15 cellular contexts compared by ENCODE assay signal in the genomic region with DNA sequence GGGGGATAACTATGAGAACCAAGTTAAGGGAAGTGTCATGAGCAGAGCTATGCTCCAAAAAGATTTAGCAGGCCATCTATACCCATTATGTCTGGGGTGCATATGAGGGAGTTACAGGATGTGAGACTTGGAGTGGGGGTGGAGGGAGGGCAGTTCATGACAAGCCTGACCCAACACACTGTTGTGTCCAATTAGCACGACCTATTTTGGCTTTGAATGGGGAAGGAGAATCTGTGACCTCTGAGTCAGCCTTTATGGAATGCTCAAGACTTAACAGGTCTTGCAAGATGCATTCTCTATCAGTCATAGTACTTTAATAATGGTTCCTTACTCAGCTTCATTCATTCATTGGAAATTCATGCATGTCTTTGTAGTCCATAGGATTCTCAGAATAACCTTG.
A peak's percentile ranks its signal among the peaks of the same experiment; 100 is the strongest.
DNase-seq lines count a peak whose midpoint lies in the region; ATAC-seq, FAIRE-seq and TF ChIP-seq lines count a peak whose summit lies in the region.
"Had no signal": no experiment of that assay in that cellular context is flagged by ENCODE, and none has a peak within 500 bp of the region (broad histone marks: within the 10 kb centered on the region; RNA-seq: fewer than 3 reads in every experiment).

No MANE protein-coding gene starts in this region.

- peaks cover 5% of the 10 kb centered on the region for H3K4me1 Mint-ChIP-seq in nephron progenitor cell
- H3K4me1 Mint-ChIP-seq: natural killer cell had no signal

- H3K36me3 ChIP-seq in skeletal muscle satellite cell (ENCODE audit: insufficient read depth, low read length) = no peaks in the 10 kb centered on the region
- H3K36me3 ChIP-seq: right atrium auricular region had no signal

- H3K9me3 ChIP-seq in skeletal muscle satellite cell (replicated peaks; ENCODE audit: low read length) = no peaks in the 10 kb centered on the region
- H3K9me3 ChIP-seq: right atrium auricular region had no signal

- H3K27me3 Mint-ChIP-seq in nephron progenitor cell (ENCODE audit: low read depth, poor library complexity) = no peaks in the 10 kb centered on the region

- H3K27me3 ChIP-seq in skeletal muscle satellite cell (ENCODE audit: control insufficient read depth, insufficient read depth, low read length) = no peaks in the 10 kb centered on the region
- H3K27me3 ChIP-seq: right atrium auricular region had no signal

- peak overlapping the region; percentile 30 for H3K4me2 ChIP-seq in skeletal muscle satellite cell (ENCODE audit: low read length)

- no peak overlapping the region for H3K4me3 Mint-ChIP-seq in nephron progenitor cell
- H3K4me3 Mint-ChIP-seq: CD8-positive, alpha-beta T cell; natural killer cell had no signal

- H3K36me3 Mint-ChIP-seq in nephron progenitor cell (ENCODE audit: low read depth) = peaks cover 4% of the 10 kb centered on the region
- H3K36me3 Mint-ChIP-seq: CD8-positive, alpha-beta T cell; natural killer cell had no signal

- no peak for TF ChIP-seq POLR2A in H54 (IDR thresholded peaks at IDR 0.05; ENCODE audit: low read depth, low read length)

- peak; percentile 67 for FAIRE-seq in H54 (lab: Jason Lieb, UNC)

- DNase-seq in H54 (ENCODE audit: insufficient read length, low spot score) = no peak
- peak; percentile 45 for DNase-seq in fibroblast of the conjunctiva (ENCODE audit: low read depth)
- no peak for DNase-seq in stimulated activated naive CD8-positive, alpha-beta T cell treated with anti-CD3 and anti-CD28 coated beads, Interleukin-15, Interleukin-2, amounts not matched to agents 100 U/mL and 50 U/mL, for 24 hours
- DNase-seq in nephron progenitor cell = no peak
- DNase-seq: activated CD4-positive, alpha-beta T cell treated with anti-CD3 and anti-CD28 coated beads for 48 hours; CD8-positive, alpha-beta T cell; GOT3; left colon; MV-4-11; natural killer cell; stimulated activated naive CD4-positive, alpha-beta T cell treated with Interleukin-2 at 50 U/mL for 16 hours had no signal

- no peak overlapping the region for H3K27ac Mint-ChIP-seq in nephron progenitor cell
- H3K27ac Mint-ChIP-seq: CD8-positive, alpha-beta T cell; natural killer cell had no signal

- TF ChIP-seq CTCF in nephron progenitor cell (IDR thresholded peaks at IDR 0.05) = no peak

- H3K4me1 ChIP-seq in skeletal muscle satellite cell (ENCODE audit: control insufficient read depth, insufficient read depth, low read length) = peaks cover 19% of the 10 kb centered on the region
- H3K4me1 ChIP-seq: right atrium auricular region had no signal

- ATAC-seq in SK-N-SH treated with all-trans-retinoic acid at 6 μM for 48 hours = peak; percentile 62
- ATAC-seq in stimulated activated naive CD8-positive, alpha-beta T cell treated with anti-CD3 and anti-CD28 coated beads, Interleukin-15, Interleukin-2, amounts not matched to agents 100 U/mL and 50 U/mL, for 24 hours = no peak
- ATAC-seq in HG03095 (IDR thresholded peaks at IDR 0.05; ENCODE audit: unreplicated experiment) = no peak
- ATAC-seq: CD8-positive, alpha-beta T cell; left colon; natural killer cell had no signal

- H3K4me3 ChIP-seq in skeletal muscle satellite cell (ENCODE audit: low read length) = no peak overlapping the region
- H3K4me3 ChIP-seq: right atrium auricular region had no signal

- peaks cover 5% of the 10 kb centered on the region for H3K9me3 Mint-ChIP-seq in nephron progenitor cell

- H3K9ac ChIP-seq in skeletal muscle satellite cell (ENCODE audit: low read depth, low read length) = no peak overlapping the region

TF ChIP-seq in SK-N-SH treated with all-trans-retinoic acid at 6 μM for 48 hours, 23 proteins besides CTCF, POLR2A, EP300 and RAD21:
- TF ChIP-seq OSR1 (CRISPR knock-in tag; IDR thresholded peaks at IDR 0.05) = no peak
- TF ChIP-seq, protein P1, sequence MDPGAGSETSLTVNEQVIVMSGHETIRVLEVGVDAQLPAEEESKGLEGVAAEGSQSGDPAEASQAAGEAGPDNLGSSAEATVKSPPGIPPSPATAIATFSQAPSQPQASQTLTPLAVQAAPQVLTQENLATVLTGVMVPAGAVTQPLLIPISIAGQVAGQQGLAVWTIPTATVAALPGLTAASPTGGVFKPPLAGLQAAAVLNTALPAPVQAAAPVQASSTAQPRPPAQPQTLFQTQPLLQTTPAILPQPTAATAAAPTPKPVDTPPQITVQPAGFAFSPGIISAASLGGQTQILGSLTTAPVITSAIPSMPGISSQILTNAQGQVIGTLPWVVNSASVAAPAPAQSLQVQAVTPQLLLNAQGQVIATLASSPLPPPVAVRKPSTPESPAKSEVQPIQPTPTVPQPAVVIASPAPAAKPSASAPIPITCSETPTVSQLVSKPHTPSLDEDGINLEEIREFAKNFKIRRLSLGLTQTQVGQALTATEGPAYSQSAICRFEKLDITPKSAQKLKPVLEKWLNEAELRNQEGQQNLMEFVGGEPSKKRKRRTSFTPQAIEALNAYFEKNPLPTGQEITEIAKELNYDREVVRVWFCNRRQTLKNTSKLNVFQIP (CRISPR knock-in tag; IDR thresholded peaks at IDR 0.05; ENCODE audit: borderline replicate concordance, low read depth) = no peak
